9 cellular contexts compared by ENCODE assay signal in the genomic region with DNA sequence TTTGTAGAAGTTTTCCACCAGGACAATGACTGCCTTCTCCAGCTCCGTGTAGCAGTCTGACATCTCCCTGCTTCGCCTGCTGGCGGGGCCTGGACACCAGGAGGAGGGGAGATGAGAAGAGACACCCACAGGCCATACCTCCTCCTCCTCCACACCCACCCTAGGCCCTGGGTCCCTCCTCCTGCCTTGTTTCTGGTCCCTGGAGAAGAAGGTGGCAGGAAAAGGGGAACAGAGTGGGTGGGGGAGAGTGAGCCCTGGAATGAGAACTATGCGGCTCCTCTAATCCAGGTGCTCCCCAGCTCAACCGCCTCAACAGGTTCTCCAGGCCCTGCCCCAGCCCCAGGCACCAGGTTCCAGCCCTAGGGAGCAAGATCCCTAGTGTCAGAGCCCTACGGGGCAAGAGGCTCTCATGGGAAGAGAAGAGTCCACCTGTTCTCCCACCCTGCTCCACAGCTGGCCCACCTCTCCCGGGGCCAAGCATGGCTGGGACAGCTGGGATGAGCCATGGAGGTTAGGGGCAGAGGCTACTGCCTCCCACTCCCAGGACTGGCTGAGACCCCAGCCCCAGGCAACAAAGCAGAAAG. TPM values are rescaled to one million over a fixed set of nuclear protein-coding genes. Genes with fewer than 3 reads are reported as not detected.
DNase-seq lines count a peak whose midpoint lies in the region; ATAC-seq and TF ChIP-seq lines count a peak whose summit lies in the region.
"Had no signal": no experiment of that assay in that cellular context is flagged by ENCODE, and none has a peak within 500 bp of the region (broad histone marks: within the 10 kb centered on the region; RNA-seq: fewer than 3 reads in every experiment).

No MANE protein-coding gene starts in this region.

- no peak for TF ChIP-seq CTCF in HFF-Myc (IDR thresholded peaks at IDR 0.05; ENCODE audit: low read depth, low read length, missing control alignments)
- TF ChIP-seq CTCF in MCF 10A (IDR thresholded peaks at IDR 0.05; ENCODE audit: unreplicated experiment) = no peak
- no peak for TF ChIP-seq CTCF in left lung (IDR thresholded peaks at IDR 0.05)

- H3K4me3 Mint-ChIP-seq in MCF 10A (ENCODE audit: unreplicated experiment) = peak overlapping the region; percentile 90
- H3K4me3 Mint-ChIP-seq in naive thymus-derived CD8-positive, alpha-beta T cell = no peak overlapping the region

- no peaks in the 10 kb centered on the region for H3K9me3 Mint-ChIP-seq in MCF 10A (ENCODE audit: unreplicated experiment)
- H3K9me3 Mint-ChIP-seq in naive thymus-derived CD8-positive, alpha-beta T cell = no peaks in the 10 kb centered on the region

- H3K4me1 ChIP-seq in left lung = peaks cover 30 to 35% of the 10 kb centered on the region in 2 donors
- peaks cover 10 to 56% (median 47%) of the 10 kb centered on the region in 5 donors for H3K4me1 ChIP-seq in subcutaneous abdominal adipose tissue (ENCODE audit: control insufficient read depth in 5 of 5, insufficient read depth in 5 of 5, low read length in 5 of 5)

- H3K27ac Mint-ChIP-seq in MCF 10A (ENCODE audit: low read depth, unreplicated experiment) = peak overlapping the region; percentile 94
- peak overlapping the region in 2 of 10 donors; percentile 28 to 59 for H3K27ac Mint-ChIP-seq in naive thymus-derived CD8-positive, alpha-beta T cell

- DNase-seq in HFF-Myc (ENCODE audit: extremely low read depth, low read depth) = no peak
- no peak for DNase-seq in MCF 10A (ENCODE audit: unreplicated experiment)
- DNase-seq in left lung = no peak
- DNase-seq in iPS-NIHi11 (ENCODE audit: low spot score) = no peak
- DNase-seq in naive thymus-derived CD8-positive, alpha-beta T cell = no peak
- DNase-seq: KBM-7 had no signal

- no peaks in the 10 kb centered on the region for H3K27me3 Mint-ChIP-seq in MCF 10A (ENCODE audit: insufficient read depth, unreplicated experiment)
- no peaks in the 10 kb centered on the region for H3K27me3 Mint-ChIP-seq in naive thymus-derived CD8-positive, alpha-beta T cell

- POLR2A ChIA-PET in MCF 10A (lab: Yijun Ruan, JAX) = interaction anchor here (1.1 to 27.9 kb wide), 10 partner anchors 11 to 92 kb away, joined by 3 to 1272 read pairs (median 8); a partner anchor contains a TSS
- POLR2A ChIA-PET in naive thymus-derived CD8-positive, alpha-beta T cell (lab: Charles Lee) = no interaction called here

- CTCF ChIA-PET in MCF 10A (lab: Yijun Ruan, JAX) = interaction anchor here (0.7 to 3.3 kb wide), 9 partner anchors 9 to 100 kb away, joined by 3 to 17 read pairs (median 4); a partner anchor contains a TSS

- BruUV-seq in MCF 10A (replicated peaks; lab: Mats Ljungman, UMichigan) = no TSS peak

- peaks cover 62% of the 10 kb centered on the region for H3K36me3 Mint-ChIP-seq in MCF 10A (ENCODE audit: insufficient read depth, unreplicated experiment)
- H3K36me3 Mint-ChIP-seq in naive thymus-derived CD8-positive, alpha-beta T cell = no peaks in the 10 kb centered on the region

- intact Hi-C loops in MCF 10A (cut with micrococcal nuclease) = loop anchor here (2.0 kb wide), 1 partner anchor 35 kb away; no protein-coding TSS in a partner anchor
- intact Hi-C loops in left lung (cut with DNase I) = no loop called here

- ATAC-seq in left lung (peak; percentile 8), HG02678 (IDR thresholded peaks at IDR 0.05; ENCODE audit: unreplicated experiment) (no peak), HG03196 (IDR thresholded peaks at IDR 0.05; ENCODE audit: unreplicated experiment) (no peak)
- no peak for ATAC-seq in naive thymus-derived CD8-positive, alpha-beta T cell

- H3K4me1 Mint-ChIP-seq in MCF 10A (ENCODE audit: insufficient read depth, unreplicated experiment) = peaks cover 38% of the 10 kb centered on the region
- H3K4me1 Mint-ChIP-seq in naive thymus-derived CD8-positive, alpha-beta T cell = no peaks in the 10 kb centered on the region

- no peaks in the 10 kb centered on the region for H3K27me3 ChIP-seq in left lung
- no peaks in the 10 kb centered on the region for H3K27me3 ChIP-seq in subcutaneous abdominal adipose tissue (ENCODE audit: control insufficient read depth in 5 of 5, insufficient read depth in 4 of 5, low read length in 5 of 5)

- H3K27ac ChIP-seq in left lung = peak overlapping the region; percentile 82 to 88
- H3K27ac ChIP-seq in subcutaneous abdominal adipose tissue (ENCODE audit: low read depth, low read length) = peak overlapping the region; percentile 97

- peak overlapping the region; percentile 11 to 92 (median 82) for H3K9ac ChIP-seq in subcutaneous abdominal adipose tissue (ENCODE audit: low read length in 5 of 5)

- H3K36me3 ChIP-seq in left lung (peaks cover 0 to 17% of the 10 kb centered on the region in 2 donors), subcutaneous abdominal adipose tissue (ENCODE audit: control insufficient read depth in 5 of 5, insufficient read depth in 5 of 5, low read length in 5 of 5) (peaks cover 0 to 23% (median 15%) of the 10 kb centered on the region in 5 donors)

- peak overlapping the region; percentile 90 for H3K4me3 ChIP-seq in HFF-Myc (replicated peaks; ENCODE audit: low read depth, low read length)
- peak overlapping the region; percentile 13 to 51 for H3K4me3 ChIP-seq in left lung
- H3K4me3 ChIP-seq in subcutaneous abdominal adipose tissue (ENCODE audit: low read depth in 1 of 5, low read length in 5 of 5) = peak overlapping the region; percentile 25 to 77 (median 70)

- H3K9me3 ChIP-seq in left lung (no peaks in the 10 kb centered on the region), subcutaneous abdominal adipose tissue (ENCODE audit: control insufficient read depth in 5 of 5, low read length in 5 of 5) (no peaks in the 10 kb centered on the region)

RNA-seq across cellular contexts. Expression of a gene that starts 4.8 kb away (rescaled TPM):
- total RNA-seq in MCF 10A (2022) = 1,014 and 1,213 TPM in 2 replicates
- 100 to 1,000 TPM; 118 to 145 TPM for total RNA-seq in left lung
- not detected for total RNA-seq in naive thymus-derived CD8-positive, alpha-beta T cell
- polyA plus RNA-seq in naive thymus-derived CD8-positive, alpha-beta T cell = not detected

RNA-seq across cellular contexts. Expression of a gene that starts 7.9 kb away (rescaled TPM):
- total RNA-seq in MCF 10A (2022) = 264 and 332 TPM in 2 replicates
- 100 to 1,000 TPM in 1 of 2 donors, 10 to 100 TPM in 1; 100.0 to 152 TPM for total RNA-seq in left lung
- total RNA-seq in naive thymus-derived CD8-positive, alpha-beta T cell = not detected
- not detected for polyA plus RNA-seq in naive thymus-derived CD8-positive, alpha-beta T cell

RNA-seq across cellular contexts. Expression of a gene that starts 19.1 kb away (rescaled TPM):
- total RNA-seq in MCF 10A (2022) (210 and 236 TPM in 2 replicates), left lung (10 to 100 TPM; 75.1 to 80.0 TPM)
- total RNA-seq in naive thymus-derived CD8-positive, alpha-beta T cell = 1 to 10 TPM; 5.3 to 6.0 TPM
- 1 to 10 TPM in 2 of 3 donors, under 1 TPM in 1; 0.94 to 1.9 (median 1.1) TPM for polyA plus RNA-seq in naive thymus-derived CD8-positive, alpha-beta T cell

RNA-seq across cellular contexts. Expression of a gene that starts 20.1 kb away (rescaled TPM):
- total RNA-seq in MCF 10A (2022) = 0.74 TPM in 1 of 2 replicates, not detected in the other
- 1 to 10 TPM in 1 of 2 donors, under 1 TPM in 1; 0.93 to 2.3 TPM for total RNA-seq in left lung
- total RNA-seq in naive thymus-derived CD8-positive, alpha-beta T cell = not detected
- not detected for polyA plus RNA-seq in naive thymus-derived CD8-positive, alpha-beta T cell

RNA-seq across cellular contexts. Expression of a gene that starts 25.7 kb away (rescaled TPM):
- total RNA-seq in MCF 10A (2022) (147 and 156 TPM in 2 replicates), left lung (10 to 100 TPM; 54.5 to 65.5 TPM)
- 100 to 1,000 TPM; 152 to 155 TPM for total RNA-seq in naive thymus-derived CD8-positive, alpha-beta T cell
- polyA plus RNA-seq in naive thymus-derived CD8-positive, alpha-beta T cell = 10 to 100 TPM; 45.2 to 74.7 (median 48.8) TPM

Comparison
In these comparisons a context has a peak if more than half of its experiments do, and no peak if none do; other contexts are left out.
1. H3K4me3 ChIP-seq: peak in every context shown above with its lines; median percentile 90 in HFF-Myc; 70 in subcutaneous abdominal adipose tissue; 32 in left lung.
2. RNA of a gene that starts 4.8 kb away (total RNA-seq): 1,014 to 1,213 TPM in MCF 10A and 118 to 145 TPM in left lung; not detected in naive thymus-derived CD8-positive, alpha-beta T cell; every median in the first group is over 100 times any median in the second.
3. RNA of a gene that starts 7.9 kb away (total RNA-seq): 264 to 332 TPM in MCF 10A and 100.0 to 152 TPM in left lung; not detected in naive thymus-derived CD8-positive, alpha-beta T cell; every median in the first group is over 100 times any median in the second.
4. RNA of a gene that starts 19.1 kb away (total RNA-seq): 210 to 236 TPM in MCF 10A and 75.1 to 80.0 TPM in left lung; 5.3 to 6.0 TPM in naive thymus-derived CD8-positive, alpha-beta T cell; every median in the first group is over 10 times any median in the second.